In genomic region chr7:92916751-92917369, GRCh38 we compare ENCODE assay signal across 8 cellular contexts.
DNase-seq lines count a peak whose midpoint lies in the region; ATAC-seq, FAIRE-seq and TF ChIP-seq lines count a peak whose summit lies in the region.

No MANE protein-coding gene starts in this region.

- in situ Hi-C loops in GM13976 (cut with MboI; ENCODE audit: low sequenced_read_pairs, unreplicated experiment): no loop called here

- FAIRE-seq in H54 (lab: Jason Lieb, UNC) (peak; percentile 98), pancreas (lab: Jason Lieb, UNC) (no peak)

- no peaks in the 10 kb centered on the region for H3K27me3 ChIP-seq in ectodermal cell (ENCODE audit: control insufficient read depth, insufficient read depth, low read length, poor library complexity, severe bottlenecking)
- H3K27me3 ChIP-seq in pancreas: no peaks in the 10 kb centered on the region

- ATAC-seq in pancreas: peak; percentile 27 to 86 (median 68)
- no peak for ATAC-seq in HG03196 (IDR thresholded peaks at IDR 0.05; ENCODE audit: unreplicated experiment)
- no peak for ATAC-seq in GM19463 (IDR thresholded peaks at IDR 0.05; ENCODE audit: unreplicated experiment)

- H3K4me1 ChIP-seq in ectodermal cell (ENCODE audit: control insufficient read depth, insufficient read depth, low read length) (peaks cover 10% of the 10 kb centered on the region), pancreas (peaks cover 0 to 6% (median 0%) of the 10 kb centered on the region in 3 donors)

- no peaks in the 10 kb centered on the region for H3K9me3 ChIP-seq in ectodermal cell (ENCODE audit: control insufficient read depth, low read length)
- H3K9me3 ChIP-seq in pancreas: no peaks in the 10 kb centered on the region

- intact Hi-C loops in pancreas (cut with DNase I): no loop called here

- no peak for TF ChIP-seq POLR2A in H54 (IDR thresholded peaks at IDR 0.05; ENCODE audit: low read depth, low read length)

- H3K27ac ChIP-seq in ectodermal cell (ENCODE audit: insufficient read depth, low read depth, low read length, poor library complexity, severe bottlenecking) (peak overlapping the region; percentile 89), pancreas (peak overlapping the region in 1 of 4 donors; percentile 24)

- H3K4me3 ChIP-seq in ectodermal cell (ENCODE audit: insufficient read depth, low read depth, low read length): no peak overlapping the region
- no peak overlapping the region for H3K4me3 ChIP-seq in pancreas

- H3K36me3 ChIP-seq in ectodermal cell (ENCODE audit: control insufficient read depth, insufficient read depth, low read length): no peaks in the 10 kb centered on the region
- no peaks in the 10 kb centered on the region for H3K36me3 ChIP-seq in pancreas

- TF ChIP-seq CTCF in pancreas (IDR thresholded peaks at IDR 0.05): no peak
- no peak for TF ChIP-seq CTCF in GM13976 (IDR thresholded peaks at IDR 0.05; ENCODE audit: borderline replicate concordance, control extremely low read depth, extremely low read depth, insufficient read depth, missing control alignments)

- peak; percentile 7 for DNase-seq in H54 (ENCODE audit: insufficient read length, low spot score)
- DNase-seq in NCI-H345 treated with DMSO at 0.1 percent for 48 hours (lab: John Stamatoyannopoulos, UW; ENCODE audit: unreplicated experiment): peak; percentile 44
- peak in 4 of 6 donors; percentile 16 to 61 (median 44) for DNase-seq in pancreas
- no peak for DNase-seq in mesenteric fat pad (ENCODE audit: low spot score)
- no peak for DNase-seq in GM13976 (ENCODE audit: low spot score)

- WGBS in ectodermal cell, 2 experiments: 28 to 32% methylated on average over 3 of the region's 3 CpGs
- WGBS in pancreas, 2 donors: 6 to 9% methylated on average over 3 of the region's 3 CpGs

Comparison
In these comparisons a context has a peak if more than half of its experiments do, and no peak if none do; other contexts are left out.
1. DNase-seq: peak in H54 (single experiment), NCI-H345 treated with DMSO at 0.1 percent for 48 hours (single experiment) and pancreas (4 of 6); none in mesenteric fat pad (single experiment) and GM13976 (single experiment).
2. ATAC-seq: peak in pancreas (4 of 4); none in HG03196 (single experiment) and GM19463 (single experiment).